35 cellular contexts compared by ENCODE assay signal in genomic region chr7:87127019-87127418, GRCh38. TPM values are rescaled to one million over a fixed set of nuclear protein-coding genes. Genes with fewer than 3 reads are reported as not detected.
DNase-seq lines count a peak whose midpoint lies in the region; ATAC-seq, FAIRE-seq and TF ChIP-seq lines count a peak whose summit lies in the region.
"Had no signal": no experiment of that assay in that cellular context is flagged by ENCODE, and none has a peak within 500 bp of the region (broad histone marks: within the 10 kb centered on the region; RNA-seq: fewer than 3 reads in every experiment).

No MANE protein-coding gene starts in this region.

- H3K36me3 ChIP-seq in astrocyte (ENCODE audit: insufficient read depth, low read length) (no peaks in the 10 kb centered on the region), upper lobe of left lung (no peaks in the 10 kb centered on the region)
- H3K36me3 ChIP-seq: adrenal gland, BLaER1, left lung, MG63, neutrophil, right lobe of liver, SJSA1 had no signal

- peak overlapping the region; percentile 29 for H3K27ac Mint-ChIP-seq in astrocyte (ENCODE audit: unreplicated experiment)
- H3K27ac Mint-ChIP-seq: activated B cell treated with CpG ODN at 0.5 μM for 24 hours; activated naive CD4-positive, alpha-beta T cell treated with anti-CD3 and anti-CD28 coated beads for 36 hours; activated T-helper 1 cell treated with anti-CD3 and anti-CD28 coated beads, Interleukin-12 subunit alpha, Interleukin-12 subunit beta, Interleukin-2, Interleukin-4 antibody, amounts not matched to agents 30 ng/mL and 10 ng/mL and 1 ng/mL, durations not matched to agents 14 hours and 24 hours and 36 hours; brain had no signal

- 92 to 96% methylated on average over 7 of the region's 7 CpGs for WGBS in upper lobe of left lung, 2 donors

- no peaks in the 10 kb centered on the region for H3K79me2 ChIP-seq in astrocyte (ENCODE audit: insufficient read depth, low read length)

- ATAC-seq in GM18519 (IDR thresholded peaks at IDR 0.05; ENCODE audit: low FRiP score, unreplicated experiment): peak; percentile 35
- peak; percentile 46 for ATAC-seq in GM21515 (IDR thresholded peaks at IDR 0.05; ENCODE audit: unreplicated experiment)
- ATAC-seq in HG03103 (IDR thresholded peaks at IDR 0.05; ENCODE audit: low read depth, unreplicated experiment): peak; percentile 37
- ATAC-seq in upper lobe of left lung (ENCODE audit: low FRiP score in 2 of 2): no peak
- ATAC-seq: left lung, right lobe of liver had no signal

- H3K4me2 ChIP-seq in astrocyte (ENCODE audit: low read length): no peak overlapping the region
- H3K4me2 ChIP-seq: BLaER1 had no signal

- H3K27ac ChIP-seq in astrocyte (ENCODE audit: low read depth, low read length) (no peak overlapping the region), upper lobe of left lung (no peak overlapping the region)
- H3K27ac ChIP-seq: adrenal gland, BLaER1, left lung, neutrophil, right lobe of liver, SJSA1 had no signal

- H3K4me3 Mint-ChIP-seq in astrocyte (ENCODE audit: unreplicated experiment): no peak overlapping the region
- H3K4me3 Mint-ChIP-seq: activated B cell treated with CpG ODN at 0.5 μM for 24 hours; activated naive CD4-positive, alpha-beta T cell treated with anti-CD3 and anti-CD28 coated beads for 36 hours; activated T-helper 1 cell treated with anti-CD3 and anti-CD28 coated beads, Interleukin-12 subunit alpha, Interleukin-12 subunit beta, Interleukin-2, Interleukin-4 antibody, amounts not matched to agents 30 ng/mL and 10 ng/mL and 1 ng/mL, durations not matched to agents 14 hours and 24 hours and 36 hours; brain had no signal

- no peak for TF ChIP-seq CTCF in astrocyte (IDR thresholded peaks at IDR 0.05; ENCODE audit: insufficient read depth, low read depth, low read length)
- no peak for TF ChIP-seq CTCF in upper lobe of left lung (IDR thresholded peaks at IDR 0.05)

- H3K27me3 Mint-ChIP-seq in astrocyte (ENCODE audit: low read depth, unreplicated experiment): no peaks in the 10 kb centered on the region
- H3K27me3 Mint-ChIP-seq: activated B cell treated with CpG ODN at 0.5 μM for 24 hours, brain had no signal

- no peaks in the 10 kb centered on the region for H3K36me3 Mint-ChIP-seq in astrocyte (ENCODE audit: low read depth, unreplicated experiment)
- H3K36me3 Mint-ChIP-seq: brain had no signal

- no peak for FAIRE-seq in astrocyte (lab: Jason Lieb, UNC)
- FAIRE-seq: GM19239, H1, islet of Langerhans had no signal

- no peaks in the 10 kb centered on the region for H3K9me3 Mint-ChIP-seq in astrocyte (ENCODE audit: unreplicated experiment)
- H3K9me3 Mint-ChIP-seq: activated B cell treated with CpG ODN at 0.5 μM for 24 hours; activated naive CD4-positive, alpha-beta T cell treated with anti-CD3 and anti-CD28 coated beads for 36 hours; activated T-helper 1 cell treated with anti-CD3 and anti-CD28 coated beads, Interleukin-12 subunit alpha, Interleukin-12 subunit beta, Interleukin-2, Interleukin-4 antibody, amounts not matched to agents 30 ng/mL and 10 ng/mL and 1 ng/mL, durations not matched to agents 14 hours and 24 hours and 36 hours; brain had no signal

- no peaks in the 10 kb centered on the region for H4K20me1 ChIP-seq in astrocyte (ENCODE audit: insufficient read depth, low read length)
- H4K20me1 ChIP-seq: BLaER1 had no signal

- no peak for TF ChIP-seq EP300 in upper lobe of left lung (IDR thresholded peaks at IDR 0.05)

- H3K9ac ChIP-seq in astrocyte (ENCODE audit: low read length): no peak overlapping the region
- H3K9ac ChIP-seq: BLaER1 had no signal

- H3K4me1 ChIP-seq in astrocyte (ENCODE audit: insufficient read depth, low read length) (no peaks in the 10 kb centered on the region), upper lobe of left lung (no peaks in the 10 kb centered on the region)
- H3K4me1 ChIP-seq: adrenal gland, BLaER1, left lung, right lobe of liver, SJSA1 had no signal

- H3K4me3 ChIP-seq in astrocyte (ENCODE audit: insufficient read depth, low read depth, low read length) (no peak overlapping the region), upper lobe of left lung (no peak overlapping the region)
- H3K4me3 ChIP-seq: adrenal gland, BLaER1, left lung, MG63, right lobe of liver, SJSA1 had no signal

- H3K27me3 ChIP-seq in astrocyte (ENCODE audit: insufficient read depth, low read length) (no peaks in the 10 kb centered on the region), upper lobe of left lung (no peaks in the 10 kb centered on the region)
- H3K27me3 ChIP-seq: adrenal gland, BLaER1, left lung, MG63, neutrophil, right lobe of liver had no signal

- no peak for DNase-seq in astrocyte (ENCODE audit: low read depth)
- DNase-seq in upper lobe of left lung: no peak
- DNase-seq in DMS79 treated with DMSO at 0.1 percent for 48 hours (lab: John Stamatoyannopoulos, UW): no peak
- no peak for DNase-seq in COR-L47 (lab: John Stamatoyannopoulos, UW)
- DNase-seq in erythroblast (lab: John Stamatoyannopoulos, UW): no peak
- DNase-seq: activated B cell treated with CpG ODN at 0.5 μM for 24 hours; activated CD4-positive, alpha-beta T cell treated with anti-CD3 and anti-CD28 coated beads, Interleukin-2, amount 50 U/mL, for 4 hours; activated CD8-positive, alpha-beta memory T cell treated with anti-CD3 and anti-CD28 coated beads, Interleukin-2, amount 50 U/mL, for 4 hours; activated naive CD4-positive, alpha-beta T cell treated with anti-CD3 and anti-CD28 coated beads for 36 hours; adrenal gland; cerebellar nuclear complex; GDM1; glutamatergic neuron; KBM-7; left lung; mesenchymal stem cell; MG63; NCI-H2081; NCI-H2227 treated with DMSO at 0.1 percent for 48 hours; NCI-H69; right lobe of liver; stimulated activated CD4-positive, alpha-beta T cell treated with anti-CD3 and anti-CD28 coated beads, Interleukin-12 subunit alpha, Interleukin-12 subunit beta, amount 100 ng/mL, for 4 hours; stimulated activated CD4-positive, alpha-beta T cell treated with anti-CD3 and anti-CD28 coated beads, Interleukin-4, amount 100 ng/mL, for 1 hour; T-helper 1 cell had no signal

- no peaks in the 10 kb centered on the region for H3K9me3 ChIP-seq in astrocyte (ENCODE audit: insufficient read depth, low read depth, low read length)
- H3K9me3 ChIP-seq in upper lobe of left lung: no peaks in the 10 kb centered on the region
- H3K9me3 ChIP-seq: adrenal gland, BLaER1, left lung, MG63, neutrophil, right lobe of liver, SJSA1 had no signal

- TF ChIP-seq POLR2A in upper lobe of left lung (IDR thresholded peaks at IDR 0.05): no peak
- TF ChIP-seq POLR2A in erythroblast (IDR thresholded peaks at IDR 0.05; ENCODE audit: low read length): no peak

- H2AFZ ChIP-seq in astrocyte (ENCODE audit: low read depth, low read length): no peak overlapping the region

- H3K4me1 Mint-ChIP-seq in astrocyte (ENCODE audit: low read depth, unreplicated experiment): peaks cover 11% of the 10 kb centered on the region
- H3K4me1 Mint-ChIP-seq: activated B cell treated with CpG ODN at 0.5 μM for 24 hours had no signal

RNA-seq across cellular contexts. Expression of gene DMTF1, which starts 25.2 kb away (rescaled TPM):
- total RNA-seq in astrocyte (77.3 and 89.2 TPM in 2 replicates), upper lobe of left lung (100 to 1,000 TPM in 2 of 6 donors, 10 to 100 TPM in 4; 51.8 to 258 (median 77.7) TPM)

Comparison
In these comparisons a context has a peak if more than half of its experiments do, and no peak if none do; other contexts are left out.
1. ATAC-seq: peak in GM18519 (single experiment), GM21515 (single experiment) and HG03103 (single experiment); none in upper lobe of left lung (0 of 2).